7 cellular contexts compared by ENCODE assay signal in genomic region chr10:87248815-87249353, GRCh38. TPM values are rescaled to one million over a fixed set of nuclear protein-coding genes. Genes with fewer than 3 reads are reported as not detected.
A peak's percentile ranks its signal among the peaks of the same experiment; 100 is the strongest.
DNase-seq lines count a peak whose midpoint lies in the region; ATAC-seq, FAIRE-seq and TF ChIP-seq lines count a peak whose summit lies in the region.
"Not testable (repeated sequence)": the region's sequence is repeated elsewhere in the genome, so short reads cannot be mapped to it uniquely, and the experiment has no call there.

No MANE protein-coding gene starts in this region.

- not testable (repeated sequence) for H3K27ac ChIP-seq in RWPE2 (ENCODE audit: poor library complexity, severe bottlenecking); foreskin keratinocyte

- not testable (repeated sequence) for H3K27me3 ChIP-seq in RWPE2 (ENCODE audit: insufficient read depth, poor library complexity, severe bottlenecking); foreskin keratinocyte

- H3K4me3 ChIP-seq in RWPE2 (ENCODE audit: severe bottlenecking): not testable (repeated sequence)

- H3K36me3 ChIP-seq in RWPE2 (ENCODE audit: low read depth): not testable (repeated sequence)

- ATAC-seq in RWPE2 (ENCODE audit: low read depth) (peak; percentile 99), foreskin keratinocyte (peak; percentile 65)

- not testable (repeated sequence) for H3K4me1 ChIP-seq in RWPE2 (ENCODE audit: insufficient read depth, poor library complexity, severe bottlenecking); foreskin keratinocyte

- peak; percentile 95 for FAIRE-seq in colon (lab: Jason Lieb, UNC)

- H3K9me3 ChIP-seq in RWPE2 (ENCODE audit: severe bottlenecking): not testable (repeated sequence)

- DNase-seq in DMS53 treated with DMSO at 0.1 percent for 48 hours (lab: John Stamatoyannopoulos, UW; ENCODE audit: unreplicated experiment) (peak; percentile 66), HT-29 (ENCODE audit: low spot score) (peak; percentile 16), NCI-H146 (lab: John Stamatoyannopoulos, UW) (peak; percentile 12), foreskin keratinocyte (peak; percentile 4 to 9), non-pigmented ciliary epithelial cell (ENCODE audit: low read depth) (peak; percentile 3)
- DNase-seq in RWPE2 (ENCODE audit: low spot score): not testable (repeated sequence)

- TF ChIP-seq CTCF in RWPE2 (IDR thresholded peaks at IDR 0.05; ENCODE audit: poor library complexity, severe bottlenecking); foreskin keratinocyte (conservative IDR thresholded peaks at IDR 0.05): not testable (repeated sequence)

RNA-seq across cellular contexts. Expression of gene NUTM2A, which starts 23.6 kb away (rescaled TPM):
- 0.21 TPM in 1 of 2 replicates, not detected in the other for total RNA-seq in HT-29 (2014; rRNA removed; shearing (Covaris generic))
- total RNA-seq in foreskin keratinocyte: 1.3 and 1.7 TPM in 2 replicates
- polyA plus RNA-seq in foreskin keratinocyte: 1.0 and 1.1 TPM in 2 replicates
